16 cellular contexts compared by ENCODE assay signal in genomic region chr1:43288058-43288784, GRCh38. TPM values are rescaled to one million over a fixed set of nuclear protein-coding genes. Genes with fewer than 3 reads are reported as not detected.
A peak's percentile ranks its signal among the peaks of the same experiment; 100 is the strongest.
DNase-seq lines count a peak whose midpoint lies in the region; ATAC-seq and TF ChIP-seq lines count a peak whose summit lies in the region.
"Had no signal": no experiment of that assay in that cellular context is flagged by ENCODE, and none has a peak within 500 bp of the region (broad histone marks: within the 10 kb centered on the region; RNA-seq: fewer than 3 reads in every experiment).

No MANE protein-coding gene starts in this region.

- H3K36me3 Mint-ChIP-seq in natural killer cell treated with Interleukin-12 subunit alpha and Interleukin-12 subunit beta and Interleukin-15 and Interleukin-18, amount 100 ng/mL, for 72 hours: no peaks in the 10 kb centered on the region

- TF ChIP-seq CTCF in upper lobe of right lung (IDR thresholded peaks at IDR 0.05): no peak

- peak overlapping the region; percentile 77 for H3K27ac ChIP-seq in caudate nucleus (ENCODE audit: low read depth, low read length)
- peak overlapping the region; percentile 46 for H3K27ac ChIP-seq in layer of hippocampus (ENCODE audit: low read depth, low read length)
- H3K27ac ChIP-seq in upper lobe of right lung: no peak overlapping the region
- H3K27ac ChIP-seq: BLaER1 treated with 17β-estradiol and CSF1 and Interleukin-3, amounts not matched to agents 10 nM and 100 nM had no signal

- DNase-seq in NCI-H524 (lab: John Stamatoyannopoulos, UW) (peak; percentile 54 to 70), caudate nucleus (lab: John Stamatoyannopoulos, UW) (peak in 3 of 61 donors; percentile 24 to 49 (median 29)), upper lobe of right lung (peak; percentile 27), NCI-H2227 (lab: John Stamatoyannopoulos, UW; ENCODE audit: unreplicated experiment) (no peak)
- DNase-seq in activated naive CD4-positive, alpha-beta T cell treated with Interleukin-2 at 50 U/mL for 16 hours: no peak
- DNase-seq in natural killer cell treated with Interleukin-12 subunit alpha and Interleukin-12 subunit beta and Interleukin-15 and Interleukin-18, amount 100 ng/mL, for 72 hours (ENCODE audit: low spot score): no peak
- DNase-seq: HCEC 1CT, IMR-90, NCI-H1417, NCI-H2029 treated with DMSO at 0.1 percent for 48 hours, NCI-H345, NCI-H774 had no signal

- H3K4me3 Mint-ChIP-seq in natural killer cell treated with Interleukin-12 subunit alpha and Interleukin-12 subunit beta and Interleukin-15 and Interleukin-18, amount 100 ng/mL, for 72 hours: no peak overlapping the region

- no peaks in the 10 kb centered on the region for H3K36me3 ChIP-seq in upper lobe of right lung
- H3K36me3 ChIP-seq: BLaER1 treated with 17β-estradiol and CSF1 and Interleukin-3, amounts not matched to agents 10 nM and 100 nM had no signal

- peaks cover 0 to 3% of the 10 kb centered on the region in 2 donors for H3K4me1 Mint-ChIP-seq in natural killer cell treated with Interleukin-12 subunit alpha and Interleukin-12 subunit beta and Interleukin-15 and Interleukin-18, amount 100 ng/mL, for 72 hours (ENCODE audit: low read depth in 2 of 2)

- H3K27me3 Mint-ChIP-seq in natural killer cell treated with Interleukin-12 subunit alpha and Interleukin-12 subunit beta and Interleukin-15 and Interleukin-18, amount 100 ng/mL, for 72 hours: peaks cover 0 to 3% of the 10 kb centered on the region in 2 donors

- peaks cover 3% of the 10 kb centered on the region for H3K4me1 ChIP-seq in upper lobe of right lung

- H3K27me3 ChIP-seq in layer of hippocampus (ENCODE audit: control insufficient read depth, insufficient read depth, low read length) (no peaks in the 10 kb centered on the region), upper lobe of right lung (no peaks in the 10 kb centered on the region)
- H3K27me3 ChIP-seq: BLaER1 treated with 17β-estradiol and CSF1 and Interleukin-3, amounts not matched to agents 10 nM and 100 nM had no signal

- H3K9me3 Mint-ChIP-seq in natural killer cell treated with Interleukin-12 subunit alpha and Interleukin-12 subunit beta and Interleukin-15 and Interleukin-18, amount 100 ng/mL, for 72 hours: no peaks in the 10 kb centered on the region

- no peaks in the 10 kb centered on the region for H3K9me3 ChIP-seq in upper lobe of right lung
- H3K9me3 ChIP-seq: BLaER1 treated with 17β-estradiol and CSF1 and Interleukin-3, amounts not matched to agents 10 nM and 100 nM had no signal

- ATAC-seq in upper lobe of right lung: no peak
- no peak for ATAC-seq in natural killer cell treated with Interleukin-12 subunit alpha and Interleukin-12 subunit beta and Interleukin-15 and Interleukin-18, amount 100 ng/mL, for 72 hours
- ATAC-seq: GM12878 had no signal

- intact Hi-C loops in upper lobe of right lung (cut with DNase I): no loop called here

- H3K4me3 ChIP-seq in upper lobe of right lung: no peak overlapping the region
- H3K4me3 ChIP-seq: BLaER1 treated with 17β-estradiol and CSF1 and Interleukin-3, amounts not matched to agents 10 nM and 100 nM; GM12878 had no signal

- no peak overlapping the region for H3K27ac Mint-ChIP-seq in natural killer cell treated with Interleukin-12 subunit alpha and Interleukin-12 subunit beta and Interleukin-15 and Interleukin-18, amount 100 ng/mL, for 72 hours

RNA-seq across cellular contexts. Expression of gene C1orf210, which starts 2.8 kb away (rescaled TPM):
- total RNA-seq in upper lobe of right lung: 18.9 TPM
- not detected for total RNA-seq in natural killer cell treated with Interleukin-12 subunit alpha and Interleukin-12 subunit beta and Interleukin-15 and Interleukin-18, amount 100 ng/mL, for 72 hours
- total RNA-seq: GM12878, IMR-90, LHCN-M2 had no signal

RNA-seq across cellular contexts. Expression of gene TIE1, which starts 12.6 kb away (rescaled TPM):
- total RNA-seq in upper lobe of right lung: 59.4 TPM
- total RNA-seq in natural killer cell treated with Interleukin-12 subunit alpha and Interleukin-12 subunit beta and Interleukin-15 and Interleukin-18, amount 100 ng/mL, for 72 hours: 10 to 100 TPM in 1 of 2 donors, 1 to 10 TPM in 1; 9.6 to 11.4 TPM

RNA-seq across cellular contexts. Expression of gene TMEM125, which starts 18.4 kb away (rescaled TPM):
- total RNA-seq in upper lobe of right lung: 188 TPM
- not detected for total RNA-seq in natural killer cell treated with Interleukin-12 subunit alpha and Interleukin-12 subunit beta and Interleukin-15 and Interleukin-18, amount 100 ng/mL, for 72 hours
- total RNA-seq: LHCN-M2 had no signal

RNA-seq across cellular contexts. Expression of gene MPL, which starts 49.4 kb away (rescaled TPM):
- total RNA-seq in upper lobe of right lung: 0.61 TPM
- not detected for total RNA-seq in natural killer cell treated with Interleukin-12 subunit alpha and Interleukin-12 subunit beta and Interleukin-15 and Interleukin-18, amount 100 ng/mL, for 72 hours
- total RNA-seq: GM12878, IMR-90, LHCN-M2 had no signal

Comparison
In these comparisons a context has a peak if more than half of its experiments do, and no peak if none do; other contexts are left out.
1. DNase-seq: peak in NCI-H524 (2 of 2) and upper lobe of right lung (single experiment); none in activated naive CD4-positive, alpha-beta T cell treated with Interleukin-2 at 50 U/mL for 16 hours (single experiment), natural killer cell treated with Interleukin-12 subunit alpha and Interleukin-12 subunit beta and Interleukin-15 and Interleukin-18, amount 100 ng/mL, for 72 hours (single experiment) and NCI-H2227 (single experiment).
2. RNA of gene C1orf210, which starts 2.8 kb away (total RNA-seq): 18.9 TPM in upper lobe of right lung (single experiment); not detected in natural killer cell treated with Interleukin-12 subunit alpha and Interleukin-12 subunit beta and Interleukin-15 and Interleukin-18, amount 100 ng/mL, for 72 hours; every median in the first group is over 10 times any median in the second.
3. RNA of gene TMEM125, which starts 18.4 kb away (total RNA-seq): 188 TPM in upper lobe of right lung (single experiment); not detected in natural killer cell treated with Interleukin-12 subunit alpha and Interleukin-12 subunit beta and Interleukin-15 and Interleukin-18, amount 100 ng/mL, for 72 hours; every median in the first group is over 100 times any median in the second.